ENCODE assay signal across 8 cellular contexts in genomic region chr13:40978109-40978508, GRCh38. TPM values are rescaled to one million over a fixed set of nuclear protein-coding genes. Genes with fewer than 3 reads are reported as not detected.
DNase-seq lines count a peak whose midpoint lies in the region; ATAC-seq and TF ChIP-seq lines count a peak whose summit lies in the region.
"Not testable (repeated sequence)": the region's sequence is repeated elsewhere in the genome, so short reads cannot be mapped to it uniquely, and the experiment has no call there.

No MANE protein-coding gene starts in this region.

- not testable (repeated sequence) for BruUV-seq in MCF 10A (replicated peaks; lab: Mats Ljungman, UMichigan)

- H3K9me3 ChIP-seq in BLaER1 treated with 17β-estradiol and CSF1 and Interleukin-3, amounts not matched to agents 10 nM and 100 nM (replicated peaks in 1 of 11): not testable (repeated sequence)

- H3K27ac Mint-ChIP-seq in T-helper 1 cell treated with Interleukin-12 subunit alpha and Interleukin-12 subunit beta and Interleukin-4 antibody, amounts not matched to agents 30 μg/mL and 1 μg/mL, for 36 hours: peak overlapping the region; percentile 88
- H3K27ac Mint-ChIP-seq in activated CD8-positive, alpha-beta T cell treated with anti-CD3 and anti-CD28 coated beads for 36 hours: peak overlapping the region; percentile 92
- H3K27ac Mint-ChIP-seq in MCF 10A (ENCODE audit: low read depth, unreplicated experiment): peak overlapping the region; percentile 69
- peak overlapping the region; percentile 81 to 96 (median 93) for H3K27ac Mint-ChIP-seq in naive thymus-derived CD8-positive, alpha-beta T cell
- H3K27ac Mint-ChIP-seq in stimulated activated naive CD8-positive, alpha-beta T cell treated with anti-CD3 and anti-CD28 coated beads, Interleukin-15, amount 100 ng/mL, for 72 hours: peak overlapping the region; percentile 91 to 94

- H3K36me3 ChIP-seq in BLaER1 treated with 17β-estradiol and CSF1 and Interleukin-3, amounts not matched to agents 10 nM and 100 nM: peaks cover 21 to 91% (median 73%) of the 10 kb centered on the region in 11 experiments; a peak in 21 of 22 replicates

- intact Hi-C loops in activated CD8-positive, alpha-beta T cell treated with anti-CD3 and anti-CD28 coated beads for 36 hours (cut with micrococcal nuclease); MCF 10A (cut with micrococcal nuclease): not testable (repeated sequence)

- peak overlapping the region; percentile 55 to 99 (median 74) for H3K4me2 ChIP-seq in BLaER1 treated with 17β-estradiol and CSF1 and Interleukin-3, amounts not matched to agents 10 nM and 100 nM

- TF ChIP-seq CTCF in GM12865 (IDR thresholded peaks at IDR 0.05; ENCODE audit: insufficient read depth, low read depth, low read length, missing control alignments); activated CD8-positive, alpha-beta T cell treated with anti-CD3 and anti-CD28 coated beads for 36 hours (IDR thresholded peaks at IDR 0.05); MCF 10A (IDR thresholded peaks at IDR 0.05; ENCODE audit: unreplicated experiment): not testable (repeated sequence)

- peaks cover 72% of the 10 kb centered on the region for H3K4me1 Mint-ChIP-seq in T-helper 1 cell treated with Interleukin-12 subunit alpha and Interleukin-12 subunit beta and Interleukin-4 antibody, amounts not matched to agents 30 μg/mL and 1 μg/mL, for 36 hours (ENCODE audit: low read depth)
- H3K4me1 Mint-ChIP-seq in activated CD8-positive, alpha-beta T cell treated with anti-CD3 and anti-CD28 coated beads for 36 hours (ENCODE audit: low read depth): peaks cover 57% of the 10 kb centered on the region
- peaks cover 40% of the 10 kb centered on the region for H3K4me1 Mint-ChIP-seq in MCF 10A (ENCODE audit: insufficient read depth, unreplicated experiment)
- peaks cover 28 to 85% (median 69%) of the 10 kb centered on the region in 4 donors for H3K4me1 Mint-ChIP-seq in naive thymus-derived CD8-positive, alpha-beta T cell
- H3K4me1 Mint-ChIP-seq in stimulated activated naive CD8-positive, alpha-beta T cell treated with anti-CD3 and anti-CD28 coated beads, Interleukin-15, amount 100 ng/mL, for 72 hours: peaks cover 53% of the 10 kb centered on the region

- peaks cover 73 to 100% (median 100%) of the 10 kb centered on the region in 11 experiments for H4K20me1 ChIP-seq in BLaER1 treated with 17β-estradiol and CSF1 and Interleukin-3, amounts not matched to agents 10 nM and 100 nM

- peaks cover 43% of the 10 kb centered on the region for H3K36me3 Mint-ChIP-seq in T-helper 1 cell treated with Interleukin-12 subunit alpha and Interleukin-12 subunit beta and Interleukin-4 antibody, amounts not matched to agents 30 μg/mL and 1 μg/mL, for 36 hours (ENCODE audit: low read depth)
- H3K36me3 Mint-ChIP-seq in activated CD8-positive, alpha-beta T cell treated with anti-CD3 and anti-CD28 coated beads for 36 hours (ENCODE audit: low read depth): peaks cover 56% of the 10 kb centered on the region
- peaks cover 59% of the 10 kb centered on the region for H3K36me3 Mint-ChIP-seq in MCF 10A (ENCODE audit: insufficient read depth, unreplicated experiment)
- peaks cover 10 to 45% (median 12%) of the 10 kb centered on the region in 3 donors for H3K36me3 Mint-ChIP-seq in naive thymus-derived CD8-positive, alpha-beta T cell

- peak overlapping the region; percentile 87 for H3K4me3 Mint-ChIP-seq in T-helper 1 cell treated with Interleukin-12 subunit alpha and Interleukin-12 subunit beta and Interleukin-4 antibody, amounts not matched to agents 30 μg/mL and 1 μg/mL, for 36 hours
- H3K4me3 Mint-ChIP-seq in activated CD8-positive, alpha-beta T cell treated with anti-CD3 and anti-CD28 coated beads for 36 hours: peak overlapping the region; percentile 99
- H3K4me3 Mint-ChIP-seq in MCF 10A (ENCODE audit: unreplicated experiment): not testable (repeated sequence)
- peak overlapping the region; percentile 78 to 99 (median 91) for H3K4me3 Mint-ChIP-seq in naive thymus-derived CD8-positive, alpha-beta T cell
- peak overlapping the region; percentile 85 to 96 for H3K4me3 Mint-ChIP-seq in stimulated activated naive CD8-positive, alpha-beta T cell treated with anti-CD3 and anti-CD28 coated beads, Interleukin-15, amount 100 ng/mL, for 72 hours

- H3K27ac ChIP-seq in BLaER1 treated with 17β-estradiol and CSF1 and Interleukin-3, amounts not matched to agents 10 nM and 100 nM: peak overlapping the region; percentile 11 to 54 (median 26); a peak in 15 of 22 replicates

- POLR2A ChIA-PET in activated CD8-positive, alpha-beta T cell treated with anti-CD3 and anti-CD28 coated beads for 36 hours (lab: Charles Lee): interaction anchor here (1.0 to 6.8 kb wide), 5 partner anchors 19 to 82 kb away, joined by 3 to 102 read pairs (median 4); partner anchors contain the start of genes ELF1 and WBP4
- POLR2A ChIA-PET in MCF 10A (lab: Yijun Ruan, JAX): not testable (repeated sequence)
- POLR2A ChIA-PET in naive thymus-derived CD8-positive, alpha-beta T cell (lab: Charles Lee): interaction anchor here (0.6 to 2.2 kb wide), 4 partner anchors 28 to 862 kb away, joined by 3 to 14 read pairs (median 6); partner anchors contain the start of gene WBP4

- CTCF ChIA-PET in activated CD8-positive, alpha-beta T cell treated with anti-CD3 and anti-CD28 coated beads for 36 hours (lab: Charles Lee): interaction anchor here (0.8 to 1.4 kb wide), 4 partner anchors 17 to 41 kb away, joined by 3 to 7 read pairs (median 4); partner anchors contain the start of gene ELF1
- CTCF ChIA-PET in MCF 10A (lab: Yijun Ruan, JAX): not testable (repeated sequence)

- ATAC-seq in activated CD8-positive, alpha-beta T cell treated with anti-CD3 and anti-CD28 coated beads for 36 hours; naive thymus-derived CD8-positive, alpha-beta T cell; stimulated activated naive CD8-positive, alpha-beta T cell treated with anti-CD3 and anti-CD28 coated beads, Interleukin-15, amount 100 ng/mL, for 72 hours: not testable (repeated sequence)

- not testable (repeated sequence) for H3K27me3 Mint-ChIP-seq in T-helper 1 cell treated with Interleukin-12 subunit alpha and Interleukin-12 subunit beta and Interleukin-4 antibody, amounts not matched to agents 30 μg/mL and 1 μg/mL, for 36 hours (ENCODE audit: low read depth); activated CD8-positive, alpha-beta T cell treated with anti-CD3 and anti-CD28 coated beads for 36 hours; MCF 10A (ENCODE audit: insufficient read depth, unreplicated experiment); naive thymus-derived CD8-positive, alpha-beta T cell; stimulated activated naive CD8-positive, alpha-beta T cell treated with anti-CD3 and anti-CD28 coated beads, Interleukin-15, amount 100 ng/mL, for 72 hours

- not testable (repeated sequence) for H3K27me3 ChIP-seq in BLaER1 treated with 17β-estradiol and CSF1 and Interleukin-3, amounts not matched to agents 10 nM and 100 nM

- H3K4me1 ChIP-seq in BLaER1 treated with 17β-estradiol and CSF1 and Interleukin-3, amounts not matched to agents 10 nM and 100 nM: peaks cover 56 to 100% (median 89%) of the 10 kb centered on the region in 10 experiments

- peak overlapping the region in 9 of 11 experiments; percentile 9 to 94 (median 40); a peak in 11 of 22 replicates for H3K9ac ChIP-seq in BLaER1 treated with 17β-estradiol and CSF1 and Interleukin-3, amounts not matched to agents 10 nM and 100 nM

- not testable (repeated sequence) for H3K9me3 Mint-ChIP-seq in T-helper 1 cell treated with Interleukin-12 subunit alpha and Interleukin-12 subunit beta and Interleukin-4 antibody, amounts not matched to agents 30 μg/mL and 1 μg/mL, for 36 hours; activated CD8-positive, alpha-beta T cell treated with anti-CD3 and anti-CD28 coated beads for 36 hours; MCF 10A (ENCODE audit: unreplicated experiment); naive thymus-derived CD8-positive, alpha-beta T cell; stimulated activated naive CD8-positive, alpha-beta T cell treated with anti-CD3 and anti-CD28 coated beads, Interleukin-15, amount 100 ng/mL, for 72 hours

- H3K4me3 ChIP-seq in BLaER1 treated with 17β-estradiol and CSF1 and Interleukin-3, amounts not matched to agents 10 nM and 100 nM: peak overlapping the region in 8 of 10 experiments; percentile 2 to 79 (median 30); a peak in 10 of 20 replicates
- H3K4me3 ChIP-seq in GM12865 (ENCODE audit: low read depth, low read length): peak overlapping the region; percentile 72

- not testable (repeated sequence) for DNase-seq in GM12865 (ENCODE audit: low read depth); MCF 10A (ENCODE audit: unreplicated experiment); naive thymus-derived CD8-positive, alpha-beta T cell; stimulated activated naive CD8-positive, alpha-beta T cell treated with anti-CD3 and anti-CD28 coated beads, Interleukin-15, amount 100 ng/mL, for 72 hours
- DNase-seq in activated CD8-positive, alpha-beta T cell treated with anti-CD3 and anti-CD28 coated beads for 36 hours: peak; percentile 49
- peak; percentile 24 for DNase-seq in activated naive CD4-positive, alpha-beta T cell treated with Interleukin-2 at 50 U/mL for 16 hours

RNA-seq across cellular contexts. Expression of gene ELF1, which starts 41.0 kb away (rescaled TPM):
- 10 to 100 TPM; 85.2 to 88.2 TPM for total RNA-seq in activated CD8-positive, alpha-beta T cell treated with anti-CD3 and anti-CD28 coated beads for 36 hours
- 73.7 and 82.1 TPM in 2 replicates for total RNA-seq in MCF 10A (2022)
- 100 to 1,000 TPM; 184 to 200 TPM for total RNA-seq in naive thymus-derived CD8-positive, alpha-beta T cell
- polyA plus RNA-seq in naive thymus-derived CD8-positive, alpha-beta T cell: 100 to 1,000 TPM; 127 to 155 (median 130) TPM
